1 cellular context compared by ENCODE assay signal in genomic region chr5:60382761-60383160, GRCh38.
TF ChIP-seq lines count a peak whose summit lies in the region.

No MANE protein-coding gene starts in this region.

TF ChIP-seq in K562, 482 proteins besides CTCF, POLR2A, EP300 and RAD21 (continued from another document):
- TF ChIP-seq HMBOX1 (IDR thresholded peaks at IDR 0.05) (no peak), LCOR (CRISPR knock-in tag; IDR thresholded peaks at IDR 0.05) (no peak), CBX5 (IDR thresholded peaks at IDR 0.05; ENCODE audit: borderline replicate concordance, low read depth) (no peak), TCFL5 (CRISPR knock-in tag; conservative IDR thresholded peaks at IDR 0.05) (no peak)
